Comparison of ENCODE assay signal across 8 cellular contexts in the genomic region with DNA sequence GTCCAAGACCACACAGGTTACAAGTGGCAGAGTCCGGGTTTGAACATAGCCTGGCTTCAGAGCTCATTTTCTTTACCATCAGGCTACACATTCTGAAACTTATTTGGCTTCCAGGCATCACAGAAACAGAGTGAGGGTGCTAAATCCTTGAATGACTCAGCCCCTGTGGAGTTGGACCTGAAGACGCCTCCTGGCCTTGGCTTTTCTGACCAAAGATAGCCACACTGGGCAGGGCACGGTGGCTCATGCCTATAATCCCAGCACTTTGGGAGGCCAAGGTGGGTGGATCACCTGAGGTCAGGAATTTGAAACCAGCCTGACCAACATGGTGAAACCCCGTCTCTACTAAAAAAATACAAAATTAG.
DNase-seq lines count a peak whose midpoint lies in the region; ATAC-seq and TF ChIP-seq lines count a peak whose summit lies in the region.
"Not testable (repeated sequence)": the region's sequence is repeated elsewhere in the genome, so short reads cannot be mapped to it uniquely, and the experiment has no call there.

No MANE protein-coding gene starts in this region.

- not testable (repeated sequence) for H3K36me3 Mint-ChIP-seq in WTC11

- H3K27ac ChIP-seq in HUES48 (ENCODE audit: low read depth, low read length), result peak overlapping the region; percentile 69
- H3K27ac ChIP-seq in colonic mucosa, result peak overlapping the region; percentile 82
- peak overlapping the region in 9 of 10 donors; percentile 38 to 98 (median 92) for H3K27ac ChIP-seq in heart right ventricle
- peak overlapping the region; percentile 53 for H3K27ac ChIP-seq in lower lobe of right lung
- peak overlapping the region; percentile 91 to 98 (median 94) for H3K27ac ChIP-seq in gastrocnemius medialis
- H3K27ac ChIP-seq in upper lobe of left lung, result peak overlapping the region; percentile 84 to 95 (median 92)

- H3K4me1 Mint-ChIP-seq in WTC11, result peaks cover 60% of the 10 kb centered on the region

- H3K27me3 ChIP-seq in HUES48 (ENCODE audit: control insufficient read depth, insufficient read depth, low read length); colonic mucosa; heart right ventricle; lower lobe of right lung (ENCODE audit: low read depth); gastrocnemius medialis; upper lobe of left lung: not testable (repeated sequence)

- POLR2A ChIA-PET in WTC11 (lab: Charles Lee), result not testable (repeated sequence)

- TF ChIP-seq CTCF in WTC11 (IDR thresholded peaks at IDR 0.05); colonic mucosa (IDR thresholded peaks at IDR 0.05); heart right ventricle (IDR thresholded peaks at IDR 0.05); lower lobe of right lung (IDR thresholded peaks at IDR 0.05); gastrocnemius medialis (IDR thresholded peaks at IDR 0.05 in 4 of 5, conservative IDR thresholded peaks at IDR 0.05 in 1 of 5); upper lobe of left lung (IDR thresholded peaks at IDR 0.05): not testable (repeated sequence)

- 72 to 77% methylated on average over 4 of the region's 4 CpGs for WGBS in heart right ventricle, 2 donors
- 68 to 79% methylated on average over 3 to 4 of the region's 4 CpGs for WGBS in upper lobe of left lung, 2 donors

- H3K27ac Mint-ChIP-seq in WTC11, result peak overlapping the region; percentile 61

- not testable (repeated sequence) for H3K4me3 ChIP-seq in HUES48 (ENCODE audit: low read depth, low read length); colonic mucosa; heart right ventricle; lower lobe of right lung; gastrocnemius medialis; upper lobe of left lung

- intact Hi-C loops in colonic mucosa (cut with DNase I); lower lobe of right lung (cut with DNase I): not testable (repeated sequence)
- intact Hi-C loops in heart right ventricle (cut with DNase I), result loop anchor here in 7 of 10 donors (5.0 to 10.0 kb wide), 8 partner anchors 40 to 250 kb away; no protein-coding TSS in a partner anchor
- intact Hi-C loops in gastrocnemius medialis (cut with DNase I; ENCODE audit: low total_unique reads), result loop anchor here (5.0 to 10.0 kb wide), 4 partner anchors 55 to 523 kb away; a partner anchor contains a TSS

- CTCF ChIA-PET in WTC11 (lab: Charles Lee), result interaction anchor here (0.9 to 2.8 kb wide), 5 partner anchors 46 to 194 kb away, joined by 3 to 9 read pairs (median 4); no protein-coding TSS in a partner anchor

- ATAC-seq in WTC11; heart right ventricle; lower lobe of right lung; gastrocnemius medialis; upper lobe of left lung (ENCODE audit: low FRiP score in 2 of 2): not testable (repeated sequence)

- not testable (repeated sequence) for H3K4me3 Mint-ChIP-seq in WTC11

- DNase-seq in EL, result peak; percentile 28
- not testable (repeated sequence) for DNase-seq in WTC11 (ENCODE audit: low spot score); colonic mucosa; heart right ventricle; lower lobe of right lung; gastrocnemius medialis; upper lobe of left lung

- H3K9me3 ChIP-seq in HUES48 (ENCODE audit: control insufficient read depth, insufficient read depth, low read length); colonic mucosa; heart right ventricle; lower lobe of right lung; gastrocnemius medialis; upper lobe of left lung: not testable (repeated sequence)

- H3K9me3 Mint-ChIP-seq in WTC11, result not testable (repeated sequence)

- not testable (repeated sequence) for H3K36me3 ChIP-seq in HUES48 (ENCODE audit: control insufficient read depth, insufficient read depth, low read length); colonic mucosa; heart right ventricle; lower lobe of right lung; gastrocnemius medialis; upper lobe of left lung

- in situ Hi-C loops in gastrocnemius medialis (cut with MboI; ENCODE audit: low sequenced_read_pairs in 4 of 4), result not testable (repeated sequence)

- not testable (repeated sequence) for H3K27me3 Mint-ChIP-seq in WTC11 (ENCODE audit: low read depth)

- not testable (repeated sequence) for TF ChIP-seq EP300 in upper lobe of left lung (IDR thresholded peaks at IDR 0.05)

- TF ChIP-seq POLR2A in gastrocnemius medialis (IDR thresholded peaks at IDR 0.05); upper lobe of left lung (IDR thresholded peaks at IDR 0.05): not testable (repeated sequence)

- H3K4me1 ChIP-seq in HUES48 (ENCODE audit: control insufficient read depth, insufficient read depth, low read length) (peaks cover 69% of the 10 kb centered on the region), colonic mucosa (peaks cover 15% of the 10 kb centered on the region), heart right ventricle (peaks cover 58 to 100% (median 94%) of the 10 kb centered on the region in 9 donors), lower lobe of right lung (peaks cover 93% of the 10 kb centered on the region), gastrocnemius medialis (peaks cover 88 to 94% of the 10 kb centered on the region in 2 donors), upper lobe of left lung (peaks cover 75 to 97% (median 86%) of the 10 kb centered on the region in 4 donors)

- H3K9ac ChIP-seq in HUES48 (ENCODE audit: low read depth, low read length), result not testable (repeated sequence)
- H3K9ac ChIP-seq in colonic mucosa (ENCODE audit: low read depth in 2 of 2, low read length in 2 of 2), result peak overlapping the region in 1 of 2 donors; percentile 16

TF ChIP-seq in WTC11, 78 proteins besides CTCF, POLR2A, EP300 and RAD21:
- 0 out of 2 replicates have a peak, but pooled peaks have one; percentile 34 for TF ChIP-seq MYBL2 (CRISPR knock-in tag; IDR thresholded peaks at IDR 0.05)
